In genomic region chr12:6450869-6451347, GRCh38 we compare ENCODE assay signal across 8 cellular contexts. TPM values are rescaled to one million over a fixed set of nuclear protein-coding genes. Genes with fewer than 3 reads are reported as not detected.
A peak's percentile ranks its signal among the peaks of the same experiment; 100 is the strongest.
DNase-seq lines count a peak whose midpoint lies in the region; ATAC-seq and TF ChIP-seq lines count a peak whose summit lies in the region.

No MANE protein-coding gene starts in this region.

- H3K27me3 ChIP-seq in heart right ventricle = no peaks in the 10 kb centered on the region
- H3K27me3 ChIP-seq in gastrocnemius medialis = no peaks in the 10 kb centered on the region

- ATAC-seq in activated CD8-positive, alpha-beta T cell treated with anti-CD3 and anti-CD28 coated beads, Interleukin-2, amount 10 ng/mL, durations not matched to agents 7 days and 5 days = peak; percentile 2
- ATAC-seq in heart right ventricle (peak in 6 of 8 donors; percentile 1 to 22 (median 8)), gastrocnemius medialis (no peak), HG03159 (IDR thresholded peaks at IDR 0.05; ENCODE audit: unreplicated experiment) (no peak)
- no peak for ATAC-seq in activated CD4-positive, CD25-positive, alpha-beta regulatory T cell treated with anti-CD3 and anti-CD28 coated beads, Interleukin-2, amount 50 U/mL, for 24 hours

- CTCF ChIA-PET in activated CD8-positive, alpha-beta T cell treated with anti-CD3 and anti-CD28 coated beads, Interleukin-2, amount 10 ng/mL, durations not matched to agents 7 days and 5 days (lab: Charles Lee) = interaction anchor here (1.0 to 4.1 kb wide), 8 partner anchors 8 to 128 kb away, joined by 4 to 52 read pairs (median 6); partner anchors contain the start of gene MRPL51

- H3K27ac ChIP-seq in heart right ventricle = peak overlapping the region; percentile 92 to 100 (median 98)
- H3K27ac ChIP-seq in gastrocnemius medialis = peak overlapping the region; percentile 96 to 99 (median 98)

- DNase-seq in HFF-Myc (ENCODE audit: extremely low read depth, low read depth) = no peak
- no peak for DNase-seq in activated CD8-positive, alpha-beta T cell treated with anti-CD3 and anti-CD28 coated beads, Interleukin-2, amount 10 ng/mL, durations not matched to agents 7 days and 5 days
- DNase-seq in heart right ventricle = no peak
- DNase-seq in gastrocnemius medialis = no peak
- no peak for DNase-seq in NCI-H187 treated with DMSO at 0.1 percent for 48 hours (lab: John Stamatoyannopoulos, UW)
- no peak for DNase-seq in KG1 (lab: John Stamatoyannopoulos, UW)

- H3K4me3 ChIP-seq in HFF-Myc (replicated peaks; ENCODE audit: low read depth, low read length) (peak overlapping the region; percentile 55), heart right ventricle (peak overlapping the region; percentile 56 to 85 (median 68)), gastrocnemius medialis (peak overlapping the region; percentile 72 to 91 (median 84))

- WGBS in heart right ventricle, 2 donors = 7 to 9% methylated on average over 11 of the region's 11 CpGs

- no peaks in the 10 kb centered on the region for H3K27me3 Mint-ChIP-seq in activated CD8-positive, alpha-beta T cell treated with anti-CD3 and anti-CD28 coated beads, Interleukin-2, amount 10 ng/mL, durations not matched to agents 7 days and 5 days (ENCODE audit: low read depth)

- in situ Hi-C loops in gastrocnemius medialis (cut with MboI; ENCODE audit: low sequenced_read_pairs in 4 of 4) = loop anchor here in 1 of 4 donors (25.0 kb wide), 1 partner anchor 114 kb away; the partner anchor contains the start of gene TNFRSF1A

- intact Hi-C loops in heart right ventricle (cut with DNase I) (loop anchor here in 1 of 10 donors (5.0 kb wide), 1 partner anchor 81 kb away; the partner anchor contains the start of gene GAPDH), gastrocnemius medialis (cut with DNase I; ENCODE audit: low total_unique reads) (loop anchor here (1.0 to 5.0 kb wide), 2 partner anchors 19 to 109 kb away; partner anchors contain the start of genes TNFRSF1A and VAMP1)

- POLR2A ChIA-PET in activated CD8-positive, alpha-beta T cell treated with anti-CD3 and anti-CD28 coated beads, Interleukin-2, amount 10 ng/mL, durations not matched to agents 7 days and 5 days (lab: Charles Lee) = interaction anchor here (1.4 to 5.3 kb wide), 8 partner anchors 10 to 116 kb away, joined by 5 to 103 read pairs (median 30); partner anchors contain the start of gene VAMP1

- TF ChIP-seq POLR2A in gastrocnemius medialis (IDR thresholded peaks at IDR 0.05) = no peak

- TF ChIP-seq CTCF in HFF-Myc (IDR thresholded peaks at IDR 0.05; ENCODE audit: low read depth, low read length, missing control alignments) (no peak), heart right ventricle (IDR thresholded peaks at IDR 0.05) (no peak), gastrocnemius medialis (IDR thresholded peaks at IDR 0.05 in 4 of 5, conservative IDR thresholded peaks at IDR 0.05 in 1 of 5) (no peak)

- H3K9me3 ChIP-seq in heart right ventricle = no peaks in the 10 kb centered on the region
- no peaks in the 10 kb centered on the region for H3K9me3 ChIP-seq in gastrocnemius medialis

- H3K9me3 Mint-ChIP-seq in activated CD8-positive, alpha-beta T cell treated with anti-CD3 and anti-CD28 coated beads, Interleukin-2, amount 10 ng/mL, durations not matched to agents 7 days and 5 days (ENCODE audit: insufficient read depth) = no peaks in the 10 kb centered on the region

- H3K4me1 ChIP-seq in heart right ventricle (peaks cover 4 to 31% (median 27%) of the 10 kb centered on the region in 9 donors), gastrocnemius medialis (peaks cover 18% of the 10 kb centered on the region in 2 donors)

- peaks cover 79% of the 10 kb centered on the region for H3K4me1 Mint-ChIP-seq in activated CD8-positive, alpha-beta T cell treated with anti-CD3 and anti-CD28 coated beads, Interleukin-2, amount 10 ng/mL, durations not matched to agents 7 days and 5 days (ENCODE audit: low read depth)

- peaks cover 85% of the 10 kb centered on the region for H3K36me3 Mint-ChIP-seq in activated CD8-positive, alpha-beta T cell treated with anti-CD3 and anti-CD28 coated beads, Interleukin-2, amount 10 ng/mL, durations not matched to agents 7 days and 5 days (ENCODE audit: low read depth)

- H3K4me3 Mint-ChIP-seq in activated CD8-positive, alpha-beta T cell treated with anti-CD3 and anti-CD28 coated beads, Interleukin-2, amount 10 ng/mL, durations not matched to agents 7 days and 5 days = peak overlapping the region; percentile 99

- H3K36me3 ChIP-seq in heart right ventricle (peaks cover 0 to 51% (median 13%) of the 10 kb centered on the region in 9 donors), gastrocnemius medialis (peaks cover 0 to 13% of the 10 kb centered on the region in 2 donors)

- H3K27ac Mint-ChIP-seq in activated CD8-positive, alpha-beta T cell treated with anti-CD3 and anti-CD28 coated beads, Interleukin-2, amount 10 ng/mL, durations not matched to agents 7 days and 5 days = peak overlapping the region; percentile 99

RNA-seq across cellular contexts. Expression of gene TAPBPL, which starts 0.9 kb away (rescaled TPM):
- 10 to 100 TPM; 31.2 to 32.5 TPM for total RNA-seq in activated CD8-positive, alpha-beta T cell treated with anti-CD3 and anti-CD28 coated beads, Interleukin-2, amount 10 ng/mL, durations not matched to agents 7 days and 5 days
- 10 to 100 TPM; 14.8 to 57.5 (median 17.8) TPM for total RNA-seq in heart right ventricle
- polyA plus RNA-seq in heart right ventricle = 10 to 100 TPM in 1 of 2 donors, 1 to 10 TPM in 1; 7.9 to 16.7 TPM
- total RNA-seq in gastrocnemius medialis = 1 to 10 TPM; 3.8 to 8.6 (median 5.8) TPM

RNA-seq across cellular contexts. Expression of gene CD27, which starts 6.2 kb away (rescaled TPM):
- 100 to 1,000 TPM; 112 to 131 TPM for total RNA-seq in activated CD8-positive, alpha-beta T cell treated with anti-CD3 and anti-CD28 coated beads, Interleukin-2, amount 10 ng/mL, durations not matched to agents 7 days and 5 days
- total RNA-seq in heart right ventricle = 1 to 10 TPM in 1 of 10 donors, under 1 TPM in 3, not detected in 6; 0.30 to 3.4 (median 0.32) TPM
- under 1 TPM; 0.28 to 0.59 TPM for polyA plus RNA-seq in heart right ventricle
- total RNA-seq in gastrocnemius medialis = under 1 TPM in 1 of 4 donors, not detected in 3; 0.55 TPM

RNA-seq across cellular contexts. Expression of gene VAMP1, which starts 19.6 kb away (rescaled TPM):
- total RNA-seq in activated CD8-positive, alpha-beta T cell treated with anti-CD3 and anti-CD28 coated beads, Interleukin-2, amount 10 ng/mL, durations not matched to agents 7 days and 5 days = 10 to 100 TPM; 46.6 to 48.9 TPM
- total RNA-seq in heart right ventricle = 1 to 10 TPM; 1.4 to 6.1 (median 3.0) TPM
- 10 to 100 TPM in 1 of 2 donors, 1 to 10 TPM in 1; 2.7 to 10.2 TPM for polyA plus RNA-seq in heart right ventricle
- total RNA-seq in gastrocnemius medialis = 1 to 10 TPM; 1.1 to 2.0 (median 1.4) TPM

RNA-seq across cellular contexts. Expression of gene MRPL51, which starts 42.2 kb away (rescaled TPM):
- total RNA-seq in activated CD8-positive, alpha-beta T cell treated with anti-CD3 and anti-CD28 coated beads, Interleukin-2, amount 10 ng/mL, durations not matched to agents 7 days and 5 days = 100 to 1,000 TPM; 217 to 228 TPM
- total RNA-seq in heart right ventricle (100 to 1,000 TPM; 232 to 300 (median 255) TPM), gastrocnemius medialis (100 to 1,000 TPM in 3 of 4 donors, 10 to 100 TPM in 1; 76.6 to 147 (median 124) TPM)
- 100 to 1,000 TPM; 123 to 181 TPM for polyA plus RNA-seq in heart right ventricle

RNA-seq across cellular contexts. Expression of gene NCAPD2, which starts 43.0 kb away (rescaled TPM):
- 100 to 1,000 TPM; 195 to 201 TPM for total RNA-seq in activated CD8-positive, alpha-beta T cell treated with anti-CD3 and anti-CD28 coated beads, Interleukin-2, amount 10 ng/mL, durations not matched to agents 7 days and 5 days
- 10 to 100 TPM in 8 of 10 donors, 1 to 10 TPM in 2; 8.4 to 18.8 (median 13.1) TPM for total RNA-seq in heart right ventricle
- 1 to 10 TPM; 5.4 to 5.8 TPM for polyA plus RNA-seq in heart right ventricle
- 100 to 1,000 TPM in 1 of 4 donors, 10 to 100 TPM in 3; 12.3 to 250 (median 13.3) TPM for total RNA-seq in gastrocnemius medialis

Comparison
In these comparisons a context has a peak if more than half of its experiments do, and no peak if none do; other contexts are left out.
1. ATAC-seq: peak in activated CD8-positive, alpha-beta T cell treated with anti-CD3 and anti-CD28 coated beads, Interleukin-2, amount 10 ng/mL, durations not matched to agents 7 days and 5 days (single experiment) and heart right ventricle (6 of 8); none in gastrocnemius medialis (0 of 2), activated CD4-positive, CD25-positive, alpha-beta regulatory T cell treated with anti-CD3 and anti-CD28 coated beads, Interleukin-2, amount 50 U/mL, for 24 hours (0 of 2) and HG03159 (single experiment).
2. RNA of gene CD27, which starts 6.2 kb away (total RNA-seq): 112 to 131 TPM in activated CD8-positive, alpha-beta T cell treated with anti-CD3 and anti-CD28 coated beads, Interleukin-2, amount 10 ng/mL, durations not matched to agents 7 days and 5 days; 0.30 to 3.4 TPM in heart right ventricle and 0.55 TPM in gastrocnemius medialis; every median in the first group is over 10 times any median in the second.
3. RNA of gene VAMP1, which starts 19.6 kb away (total RNA-seq): 46.6 to 48.9 TPM in activated CD8-positive, alpha-beta T cell treated with anti-CD3 and anti-CD28 coated beads, Interleukin-2, amount 10 ng/mL, durations not matched to agents 7 days and 5 days; 1.4 to 6.1 TPM in heart right ventricle and 1.1 to 2.0 TPM in gastrocnemius medialis; every median in the first group is over 4 times any median in the second.
4. Peak in every context shown above with its lines, with median percentiles within 50 percentile points of each other: H3K4me3 ChIP-seq.